1 cellular context compared by ENCODE assay signal in the genomic region with DNA sequence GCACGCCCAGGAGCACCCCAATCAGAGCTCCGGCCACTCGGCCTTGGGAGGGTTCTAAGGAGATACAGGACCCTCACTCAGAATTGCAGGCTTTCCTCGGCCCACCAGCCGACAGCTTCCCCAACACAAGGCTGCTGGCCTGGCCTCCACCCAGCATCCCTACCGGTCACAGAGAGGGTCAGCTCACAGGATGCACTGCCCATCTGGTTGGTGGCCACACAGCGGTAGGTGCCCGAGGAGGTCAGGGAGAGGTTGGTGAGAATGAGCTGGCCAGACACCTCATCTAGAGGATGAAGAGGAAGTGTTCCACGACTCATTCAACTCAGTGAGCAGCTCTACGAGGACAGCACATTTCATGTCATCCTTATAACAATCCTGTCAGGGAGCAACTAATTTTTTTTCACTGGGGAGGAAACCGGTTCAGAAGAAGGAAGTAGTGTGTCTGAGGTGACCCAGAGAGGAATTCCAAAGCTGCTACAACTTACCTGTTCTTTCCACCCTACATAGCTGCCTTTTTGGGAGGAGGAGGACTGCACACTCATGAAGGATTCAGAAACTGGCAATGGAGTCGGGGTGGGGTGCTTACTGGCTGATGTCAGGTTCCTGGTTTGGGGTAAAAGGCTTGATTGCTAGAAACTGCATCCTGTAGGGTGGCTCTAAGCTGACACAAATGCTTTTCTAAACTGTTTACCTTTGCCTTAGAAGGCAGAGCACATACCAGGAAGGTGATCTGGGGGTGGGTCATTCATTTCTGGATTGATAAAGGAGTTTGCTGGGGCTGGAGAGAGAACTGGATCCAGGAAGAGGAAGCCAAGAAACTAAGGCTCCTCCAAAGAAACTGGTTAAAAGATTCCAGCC.
TF ChIP-seq lines count a peak whose summit lies in the region.

No MANE protein-coding gene starts in this region.

TF ChIP-seq in SK-N-SH treated with all-trans-retinoic acid at 6 μM for 48 hours, 23 proteins besides CTCF, POLR2A, EP300 and RAD21 (continued from another document):
- TF ChIP-seq TSHZ2 (CRISPR knock-in tag; IDR thresholded peaks at IDR 0.05), result no peak
- no peak for TF ChIP-seq BACH2 (CRISPR knock-in tag; IDR thresholded peaks at IDR 0.05; ENCODE audit: borderline replicate concordance)
- no peak for TF ChIP-seq SNAI2 (CRISPR knock-in tag; IDR thresholded peaks at IDR 0.05)
- no peak for TF ChIP-seq TCF4 (CRISPR knock-in tag; IDR thresholded peaks at IDR 0.05; ENCODE audit: borderline replicate concordance)
- no peak for TF ChIP-seq CREB5 (CRISPR knock-in tag; IDR thresholded peaks at IDR 0.05; ENCODE audit: low read depth)
- TF ChIP-seq TOX (CRISPR knock-in tag; IDR thresholded peaks at IDR 0.05; ENCODE audit: borderline replicate concordance), result no peak
- TF ChIP-seq ARNTL (CRISPR knock-in tag; IDR thresholded peaks at IDR 0.05; ENCODE audit: borderline replicate concordance, low read depth), result no peak
- TF ChIP-seq ZNF565 (CRISPR knock-in tag; conservative IDR thresholded peaks at IDR 0.05; ENCODE audit: low read depth), result no peak
- no peak for TF ChIP-seq GLIS3 (CRISPR knock-in tag; IDR thresholded peaks at IDR 0.05)
